In the genomic region with DNA sequence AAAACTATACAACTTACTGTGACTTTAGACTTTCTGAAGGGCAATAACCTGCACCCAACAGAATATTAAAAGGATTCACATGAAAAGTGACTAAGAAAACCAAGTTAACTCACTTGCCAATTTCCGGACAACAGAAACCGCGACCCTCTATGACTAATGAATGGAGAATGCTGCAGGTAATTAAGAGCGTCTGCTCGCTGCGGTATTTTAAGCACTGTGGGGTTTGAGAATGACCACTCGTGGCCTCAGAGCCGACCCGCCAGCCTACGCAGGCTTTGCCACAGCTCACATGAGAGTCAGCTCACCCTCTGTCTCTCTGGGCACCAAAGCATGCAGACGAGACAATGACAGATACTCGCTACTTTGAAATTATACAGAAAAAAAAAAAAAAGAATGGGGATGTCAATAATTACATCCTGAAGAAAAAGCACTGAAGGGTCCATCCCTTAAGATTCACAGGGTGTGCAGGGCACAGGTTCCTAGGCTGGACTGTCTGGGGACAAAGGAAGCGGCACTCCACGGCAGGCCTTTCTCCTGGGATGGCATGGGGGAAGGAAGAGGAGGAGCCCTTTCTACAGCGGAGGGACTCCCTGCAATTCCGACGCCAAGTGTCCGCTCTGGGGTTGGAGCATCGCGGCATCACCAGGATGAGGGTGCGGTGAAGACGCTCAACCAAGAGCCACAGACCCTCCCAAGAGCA, we compare ENCODE assay signal across 9 cellular contexts. TPM values are rescaled to one million over a fixed set of nuclear protein-coding genes. Genes with fewer than 3 reads are reported as not detected.
DNase-seq lines count a peak whose midpoint lies in the region; ATAC-seq and TF ChIP-seq lines count a peak whose summit lies in the region.
"Had no signal": no experiment of that assay in that cellular context is flagged by ENCODE, and none has a peak within 500 bp of the region (broad histone marks: within the 10 kb centered on the region; RNA-seq: fewer than 3 reads in every experiment).

No MANE protein-coding gene starts in this region.

- 43% methylated on average over 20 of the region's 22 CpGs for WGBS in mesenchymal stem cell

- H2BK12ac ChIP-seq in mesenchymal stem cell (ENCODE audit: low read length in 2 of 2), result peak overlapping the region; percentile 93

- H2BK120ac ChIP-seq in mesenchymal stem cell (ENCODE audit: low read depth, low read length), result peak overlapping the region; percentile 37

- H3K4me3 ChIP-seq in A673 (ENCODE audit: low read depth, low read length, poor library complexity, severe bottlenecking), result no peak overlapping the region
- no peak overlapping the region for H3K4me3 ChIP-seq in mesenchymal stem cell (ENCODE audit: insufficient read depth in 1 of 2, low read depth in 1 of 2, low read length in 2 of 2)
- H3K4me3 ChIP-seq: body of pancreas had no signal

- H4K8ac ChIP-seq in mesenchymal stem cell (ENCODE audit: low read length), result peak overlapping the region; percentile 74

- H2AK5ac ChIP-seq in mesenchymal stem cell (ENCODE audit: low read length, severe bottlenecking), result peak overlapping the region; percentile 99

- peaks cover 28% of the 10 kb centered on the region for H3K4me1 ChIP-seq in A673 (ENCODE audit: insufficient read depth, low read length, poor library complexity, severe bottlenecking)
- peaks cover 33% of the 10 kb centered on the region for H3K4me1 ChIP-seq in mesenchymal stem cell (ENCODE audit: control insufficient read depth, insufficient read depth, low read depth, low read length)

- peak; percentile 71 to 82 for ATAC-seq in activated naive CD4-positive, alpha-beta T cell treated with anti-CD3 and anti-CD28 coated beads, Interleukin-2, amount 50 U/mL, for 72 hours
- ATAC-seq in GM21717 (IDR thresholded peaks at IDR 0.05; ENCODE audit: unreplicated experiment), result no peak
- ATAC-seq: body of pancreas had no signal

- peak overlapping the region in 1 of 2 experiments; percentile 95 for H3K23ac ChIP-seq in mesenchymal stem cell (ENCODE audit: low read length in 2 of 2)

- H3K9me3 Mint-ChIP-seq in activated naive CD4-positive, alpha-beta T cell treated with anti-CD3 and anti-CD28 coated beads, Interleukin-2, amount 50 U/mL, for 72 hours, result no peaks in the 10 kb centered on the region

- peak overlapping the region; percentile 26 for H3K4me2 ChIP-seq in mesenchymal stem cell (ENCODE audit: low read length, poor library complexity, severe bottlenecking)

- H3K9me3 ChIP-seq in A673 (ENCODE audit: low read depth, low read length, poor library complexity, severe bottlenecking) (no peaks in the 10 kb centered on the region), mesenchymal stem cell (ENCODE audit: control insufficient read depth, low read length) (no peaks in the 10 kb centered on the region)
- H3K9me3 ChIP-seq: body of pancreas had no signal

- DNase-seq in A673 (ENCODE audit: low spot score), result peak; percentile 77
- peak; percentile 89 for DNase-seq in HS-27A (ENCODE audit: low read depth)
- peak in 1 of 2 donors; percentile 25 for DNase-seq in activated naive CD4-positive, alpha-beta T cell treated with anti-CD3 and anti-CD28 coated beads, Interleukin-2, amount 50 U/mL, for 72 hours (ENCODE audit: low spot score in 2 of 2)
- DNase-seq in mesenchymal stem cell, result peak; percentile 96
- no peak for DNase-seq in NAMALWA (ENCODE audit: low spot score)
- DNase-seq in D341Med (ENCODE audit: low spot score), result no peak
- no peak for DNase-seq in UCSD-AML1 (lab: John Stamatoyannopoulos, UW; ENCODE audit: unreplicated experiment)

- peak overlapping the region; percentile 42 to 84 for H3K4ac ChIP-seq in mesenchymal stem cell (ENCODE audit: low read depth in 1 of 2, low read length in 2 of 2)

- peak overlapping the region; percentile 92 for H4K91ac ChIP-seq in mesenchymal stem cell (ENCODE audit: low read length)

- POLR2A ChIA-PET in A673 (lab: Charles Lee; ENCODE audit: low non-redundant PET), result no interaction called here

- no peak for TF ChIP-seq CTCF in A673 (conservative IDR thresholded peaks at IDR 0.05; ENCODE audit: low read depth, low read length)

- peak overlapping the region; percentile 80 for H2BK15ac ChIP-seq in mesenchymal stem cell (ENCODE audit: low read depth, poor library complexity, severe bottlenecking)

- no TSS peak for BruUV-seq in A673 (replicated peaks; lab: Mats Ljungman, UMichigan)

- no peak overlapping the region for H2AFZ ChIP-seq in mesenchymal stem cell (ENCODE audit: low read depth, low read length)

- intact Hi-C loops in A673 (cut with micrococcal nuclease; ENCODE audit: unreplicated experiment), result no loop called here

- peak overlapping the region; percentile 82 for H3K9ac ChIP-seq in mesenchymal stem cell (ENCODE audit: low read length)

- H3K27me3 ChIP-seq in A673 (replicated peaks; ENCODE audit: insufficient read depth, low read depth, low read length, poor library complexity), result no peaks in the 10 kb centered on the region
- no peaks in the 10 kb centered on the region for H3K27me3 ChIP-seq in mesenchymal stem cell (ENCODE audit: control insufficient read depth in 1 of 2, insufficient read depth in 1 of 2, low read length in 2 of 2)
- H3K27me3 ChIP-seq: body of pancreas had no signal

- peak overlapping the region; percentile 74 to 84 for H3K18ac ChIP-seq in mesenchymal stem cell (ENCODE audit: low read depth in 1 of 2, low read length in 2 of 2)

- H3K79me1 ChIP-seq in mesenchymal stem cell (replicated peaks; ENCODE audit: low read length, poor library complexity, severe bottlenecking), result peaks cover 33% of the 10 kb centered on the region

- H3K36me3 Mint-ChIP-seq in activated naive CD4-positive, alpha-beta T cell treated with anti-CD3 and anti-CD28 coated beads, Interleukin-2, amount 50 U/mL, for 72 hours, result peaks cover 5 to 11% of the 10 kb centered on the region in 2 donors

- peak overlapping the region; percentile 16 to 74 for H3K27ac Mint-ChIP-seq in activated naive CD4-positive, alpha-beta T cell treated with anti-CD3 and anti-CD28 coated beads, Interleukin-2, amount 50 U/mL, for 72 hours

- peak overlapping the region in 1 of 2 experiments; percentile 30 for H3K14ac ChIP-seq in mesenchymal stem cell (ENCODE audit: low read length in 2 of 2)

- H2BK5ac ChIP-seq in mesenchymal stem cell (ENCODE audit: low read depth, low read length, poor library complexity, severe bottlenecking), result peak overlapping the region; percentile 69

- CTCF ChIA-PET in A673 (lab: Charles Lee), result no interaction called here

- H3K27ac ChIP-seq in A673 (ENCODE audit: low read depth, low read length, poor library complexity, severe bottlenecking) (peak overlapping the region; percentile 55), mesenchymal stem cell (ENCODE audit: low read length, poor library complexity, severe bottlenecking) (peak overlapping the region; percentile 90)

- H3K36me3 ChIP-seq in A673 (ENCODE audit: insufficient read depth, low read length, poor library complexity, severe bottlenecking), result peaks cover 14% of the 10 kb centered on the region
- H3K36me3 ChIP-seq in mesenchymal stem cell (ENCODE audit: control insufficient read depth in 1 of 2, insufficient read depth in 2 of 2, low read depth in 1 of 2, low read length in 2 of 2), result peaks cover 31 to 53% of the 10 kb centered on the region in 2 experiments

RNA-seq across cellular contexts. Expression of a gene that starts 35.0 kb away (rescaled TPM):
- total RNA-seq in A673 (2021), result 30.3 and 32.3 TPM in 2 replicates
- total RNA-seq in activated naive CD4-positive, alpha-beta T cell treated with anti-CD3 and anti-CD28 coated beads, Interleukin-2, amount 50 U/mL, for 72 hours, result 10 to 100 TPM in 1 of 2 donors, 1 to 10 TPM in 1; 5.6 to 17.9 TPM
- polyA plus RNA-seq in mesenchymal stem cell (2013, experiment 1 of 2), result 24.1 TPM
- polyA plus RNA-seq in mesenchymal stem cell (2013, experiment 2 of 2), result 23.5 TPM

Comparison
In these comparisons a context has a peak if more than half of its experiments do, and no peak if none do; other contexts are left out.
1. DNase-seq: peak in A673 (single experiment), HS-27A (single experiment) and mesenchymal stem cell (single experiment); none in NAMALWA (single experiment), D341Med (single experiment) and UCSD-AML1 (single experiment).